In genomic region chr2:219530048-219530963, GRCh38 we compare ENCODE assay signal across 9 cellular contexts. TPM values are rescaled to one million over a fixed set of nuclear protein-coding genes. Genes with fewer than 3 reads are reported as not detected.
DNase-seq lines count a peak whose midpoint lies in the region; ATAC-seq and TF ChIP-seq lines count a peak whose summit lies in the region.
"Had no signal": no experiment of that assay in that cellular context is flagged by ENCODE, and none has a peak within 500 bp of the region (broad histone marks: within the 10 kb centered on the region; RNA-seq: fewer than 3 reads in every experiment).

No MANE protein-coding gene starts in this region.

- ATAC-seq in HG03354 (IDR thresholded peaks at IDR 0.05; ENCODE audit: poor library complexity, severe bottlenecking, unreplicated experiment) = peak; percentile 92
- ATAC-seq in left lobe of liver = peak; percentile 98

- peak overlapping the region; percentile 43 for H3K4me3 Mint-ChIP-seq in chondrocyte (ENCODE audit: unreplicated experiment)

- H3K4me3 ChIP-seq in BLaER1 = no peak overlapping the region

- H3K4me1 ChIP-seq in BLaER1 = peaks cover 6% of the 10 kb centered on the region

- H3K9ac ChIP-seq in BLaER1 = no peak overlapping the region

- H3K9me3 Mint-ChIP-seq in chondrocyte (ENCODE audit: low read depth) = no peaks in the 10 kb centered on the region

- H3K36me3 ChIP-seq in BLaER1 = no peaks in the 10 kb centered on the region

- no peaks in the 10 kb centered on the region for H4K20me1 ChIP-seq in BLaER1

- H3K36me3 Mint-ChIP-seq in chondrocyte (ENCODE audit: low read depth) = no peaks in the 10 kb centered on the region

- H3K4me2 ChIP-seq in BLaER1 = peak overlapping the region; percentile 69

- H3K27me3 Mint-ChIP-seq in chondrocyte (ENCODE audit: low read depth) = peaks cover 41% of the 10 kb centered on the region

- TF ChIP-seq CTCF in chondrocyte (IDR thresholded peaks at IDR 0.05) = peak; percentile 98

- DNase-seq in GM19238 (ENCODE audit: insufficient read length, low spot score) (peak; percentile 97), NCI-H524 (lab: John Stamatoyannopoulos, UW) (peak; percentile 62 to 79), chondrocyte (ENCODE audit: low spot score) (no peak), left lobe of liver (ENCODE audit: low spot score) (peak; percentile 87)
- peak; percentile 82 to 85 for DNase-seq in activated CD4-positive, alpha-beta T cell treated with anti-CD3 and anti-CD28 coated beads for 4 hours
- peak; percentile 88 for DNase-seq in stimulated activated CD4-positive, alpha-beta T cell treated with anti-CD3 and anti-CD28 coated beads, Interleukin-4, amount 100 ng/mL, for 24 hours

- H3K9me3 ChIP-seq in BLaER1 = no peaks in the 10 kb centered on the region

- H3K4me1 Mint-ChIP-seq in chondrocyte (ENCODE audit: low read depth) = no peaks in the 10 kb centered on the region

- peaks cover 47% of the 10 kb centered on the region for H3K27me3 ChIP-seq in BLaER1

- H3K27ac Mint-ChIP-seq in chondrocyte (ENCODE audit: unreplicated experiment) = no peak overlapping the region

- H3K27ac ChIP-seq in BLaER1 = no peak overlapping the region

RNA-seq across cellular contexts. Expression of gene CHPF, which starts 13.3 kb away (rescaled TPM):
- total RNA-seq in chondrocyte (273 to 276 TPM (median 273 TPM) in 3 replicates), left lobe of liver (55.1 TPM)

RNA-seq across cellular contexts. Expression of gene TMEM198, which starts 13.5 kb away (rescaled TPM):
- total RNA-seq in chondrocyte = 3.6 to 6.1 TPM (median 4.8 TPM) in 3 replicates
- total RNA-seq in left lobe of liver = 2.1 TPM

RNA-seq across cellular contexts. Expression of gene ASIC4, which starts 16.0 kb away (rescaled TPM):
- total RNA-seq in chondrocyte (0.15 TPM in 2 of 3 replicates, not detected in the other), left lobe of liver (0.05 TPM)
- total RNA-seq: activated CD8-positive, alpha-beta memory T cell treated with anti-CD3 and anti-CD28 coated beads for 36 hours had no signal

RNA-seq across cellular contexts. Expression of gene GMPPA, which starts 31.6 kb away (rescaled TPM):
- total RNA-seq in chondrocyte = 60.9 to 72.4 TPM (median 62.1 TPM) in 3 replicates
- 43.4 TPM for total RNA-seq in left lobe of liver

RNA-seq across cellular contexts. Expression of gene OBSL1, which starts 41.0 kb away (rescaled TPM):
- total RNA-seq in chondrocyte (103 to 143 TPM (median 111 TPM) in 3 replicates), left lobe of liver (43.6 TPM)
